Comparison of ENCODE assay signal across 8 cellular contexts in the genomic region with DNA sequence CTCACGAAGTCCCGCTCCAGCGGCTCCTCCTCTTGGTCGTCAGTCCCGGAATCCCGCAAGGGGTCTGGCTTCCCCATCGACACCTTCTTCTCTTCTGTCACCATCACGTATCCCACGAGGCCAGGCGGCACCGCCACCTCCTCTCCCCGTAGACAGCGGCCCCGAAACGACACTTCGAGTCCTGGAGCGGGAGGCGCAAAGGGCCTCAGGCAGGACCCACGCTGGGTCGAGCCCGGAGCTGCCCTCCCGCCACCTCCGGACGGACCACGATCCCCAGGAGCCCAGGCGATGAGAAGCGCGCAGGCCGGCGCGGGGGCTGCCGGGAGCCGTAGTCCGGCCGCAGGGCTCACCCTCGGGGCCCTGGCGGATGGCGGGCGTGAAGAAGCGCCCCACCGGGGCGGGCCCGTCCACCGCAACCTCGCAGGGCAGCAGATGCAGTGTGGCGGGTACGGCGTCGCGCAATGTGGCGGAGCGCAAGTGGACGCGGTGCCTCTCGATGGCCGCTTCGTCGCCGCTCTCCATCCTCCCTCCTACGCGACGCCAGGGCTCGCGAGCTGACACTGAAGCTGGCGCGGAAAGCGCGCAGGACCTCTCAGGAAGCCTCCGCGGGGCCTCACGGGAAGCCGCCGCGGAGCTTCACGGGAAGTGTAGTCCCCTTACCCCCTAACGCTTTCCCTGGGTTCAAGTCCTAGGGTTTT. TPM values are rescaled to one million over a fixed set of nuclear protein-coding genes. Genes with fewer than 3 reads are reported as not detected.
DNase-seq lines count a peak whose midpoint lies in the region; ATAC-seq and TF ChIP-seq lines count a peak whose summit lies in the region.

A gene (minus strand): TSS at position 562 of the 698 bp plus-strand sequence. CDS start 40 bp downstream, at position 522.

- peak; percentile 99 for TF ChIP-seq POLR2A in Raji (IDR thresholded peaks at IDR 0.05; ENCODE audit: insufficient read depth, low read depth, low read length)

- H3K9me3 ChIP-seq in DOHH2 (ENCODE audit: control insufficient read depth, insufficient read depth, low read length) (no peaks in the 10 kb centered on the region), neural cell (ENCODE audit: low read length) (no peaks in the 10 kb centered on the region)

- H3K9me3 Mint-ChIP-seq in stimulated activated naive CD8-positive, alpha-beta T cell treated with anti-CD3 and anti-CD28 coated beads, Interleukin-15, amount 100 ng/mL, for 72 hours, result no peaks in the 10 kb centered on the region

- H3F3A ChIP-seq in DOHH2 (ENCODE audit: control insufficient read depth, insufficient read depth) (peaks cover 7% of the 10 kb centered on the region; the same call in 1 of the 2 replicates), neural cell (ENCODE audit: insufficient read depth, low read length, poor library complexity, severe bottlenecking) (no peaks in the 10 kb centered on the region)

- H3K79me2 ChIP-seq in DOHH2 (ENCODE audit: control insufficient read depth, low read length), result peaks cover 33% of the 10 kb centered on the region
- H3K79me2 ChIP-seq in neural cell (replicated peaks; ENCODE audit: insufficient read depth, low read length), result peaks cover 2% of the 10 kb centered on the region

- TF ChIP-seq RAD21 in neural cell (conservative IDR thresholded peaks at IDR 0.05), result no peak

- peaks cover 39% of the 10 kb centered on the region for H3K4me1 Mint-ChIP-seq in stimulated activated naive CD8-positive, alpha-beta T cell treated with anti-CD3 and anti-CD28 coated beads, Interleukin-15, amount 100 ng/mL, for 72 hours

- no peaks in the 10 kb centered on the region for H3K27me3 Mint-ChIP-seq in stimulated activated naive CD8-positive, alpha-beta T cell treated with anti-CD3 and anti-CD28 coated beads, Interleukin-15, amount 100 ng/mL, for 72 hours

- H4K20me1 ChIP-seq in DOHH2 (ENCODE audit: control insufficient read depth, insufficient read depth, low read depth, low read length), result no peaks in the 10 kb centered on the region
- H4K20me1 ChIP-seq in neural cell (ENCODE audit: insufficient read depth), result no peaks in the 10 kb centered on the region

- H3K4me1 ChIP-seq in DOHH2 (ENCODE audit: control insufficient read depth, low read length), result peaks cover 20% of the 10 kb centered on the region

- H3K9ac ChIP-seq in neural cell (ENCODE audit: low read length), result peak within 1 kb of the TSS; percentile 72

- no peak for TF ChIP-seq CTCF in DOHH2 (IDR thresholded peaks at IDR 0.05; ENCODE audit: low read depth, low read length, poor library complexity, severe bottlenecking)
- no peak for TF ChIP-seq CTCF in fibroblast of villous mesenchyme (IDR thresholded peaks at IDR 0.05; ENCODE audit: insufficient read depth, low read depth, low read length)
- TF ChIP-seq CTCF in neural cell (IDR thresholded peaks at IDR 0.05; ENCODE audit: poor library complexity, severe bottlenecking), result no peak

- no peaks in the 10 kb centered on the region for H3K9me2 ChIP-seq in DOHH2 (replicated peaks; ENCODE audit: control insufficient read depth, low read length)
- H3K9me2 ChIP-seq in neural cell (ENCODE audit: insufficient read depth, low read length), result no peaks in the 10 kb centered on the region

- H2AFZ ChIP-seq in neural cell (ENCODE audit: low read depth, low read length), result peak within 1 kb of the TSS; percentile 27

- H3K27me3 ChIP-seq in DOHH2 (ENCODE audit: control insufficient read depth, low read length) (no peaks in the 10 kb centered on the region), neural cell (ENCODE audit: insufficient read depth, low read depth, low read length) (no peaks in the 10 kb centered on the region)

- peak within 1 kb of the TSS; percentile 94 to 97 for H3K27ac Mint-ChIP-seq in stimulated activated naive CD8-positive, alpha-beta T cell treated with anti-CD3 and anti-CD28 coated beads, Interleukin-15, amount 100 ng/mL, for 72 hours

- peak; percentile 36 for TF ChIP-seq EP300 in neural cell (conservative IDR thresholded peaks at IDR 0.05; ENCODE audit: poor library complexity, severe bottlenecking)

- peak; percentile 75 to 83 for DNase-seq in Kasumi-1 (lab: John Stamatoyannopoulos, UW)
- peak; percentile 91 for DNase-seq in activated effector memory CD4-positive, alpha-beta T cell treated with anti-CD3 and anti-CD28 coated beads, Interleukin-2, amount 50 U/mL, for 16 hours
- peak; percentile 82 for DNase-seq in fibroblast of villous mesenchyme (ENCODE audit: low read depth)
- peak; percentile 77 to 84 for DNase-seq in stimulated activated naive CD8-positive, alpha-beta T cell treated with anti-CD3 and anti-CD28 coated beads, Interleukin-15, amount 100 ng/mL, for 72 hours

- H3K27ac ChIP-seq in DOHH2 (ENCODE audit: low read depth, low read length) (peak within 1 kb of the TSS; percentile 59), neural cell (ENCODE audit: low read length) (peak within 1 kb of the TSS; percentile 66)

- peak; percentile 67 for ATAC-seq in GM21825 (IDR thresholded peaks at IDR 0.05; ENCODE audit: unreplicated experiment)
- ATAC-seq in stimulated activated naive CD8-positive, alpha-beta T cell treated with anti-CD3 and anti-CD28 coated beads, Interleukin-15, amount 100 ng/mL, for 72 hours, result peak; percentile 93

- H3K4me3 ChIP-seq in DOHH2 (ENCODE audit: low read length) (peak within 1 kb of the TSS; percentile 93), fibroblast of villous mesenchyme (ENCODE audit: low read depth, low read length) (peak within 1 kb of the TSS; percentile 81), neural cell (ENCODE audit: low read length) (peak within 1 kb of the TSS; percentile 97)

- H3K36me3 ChIP-seq in DOHH2 (ENCODE audit: control insufficient read depth, low read length), result peaks cover 48% of the 10 kb centered on the region
- H3K36me3 ChIP-seq in neural cell (ENCODE audit: insufficient read depth, low read length), result peaks cover 11% of the 10 kb centered on the region

- H3K4me3 Mint-ChIP-seq in stimulated activated naive CD8-positive, alpha-beta T cell treated with anti-CD3 and anti-CD28 coated beads, Interleukin-15, amount 100 ng/mL, for 72 hours, result peak within 1 kb of the TSS; percentile 97 to 99

- H3K4me2 ChIP-seq in DOHH2 (ENCODE audit: low read length) (peak within 1 kb of the TSS; percentile 84), neural cell (ENCODE audit: low read length) (peak within 1 kb of the TSS; percentile 77)

TF ChIP-seq in neural cell, 6 proteins besides CTCF, POLR2A, EP300 and RAD21:
- peak; percentile 91 for TF ChIP-seq POLR2AphosphoS5 (IDR thresholded peaks at IDR 0.05)
- peak; percentile 75 for TF ChIP-seq TAF1 (IDR thresholded peaks at IDR 0.05; ENCODE audit: low read depth)
- TF ChIP-seq MXI1 (conservative IDR thresholded peaks at IDR 0.05; ENCODE audit: poor library complexity, severe bottlenecking), result peak; percentile 93
- no peak for TF ChIP-seq SMC3 (conservative IDR thresholded peaks at IDR 0.05; ENCODE audit: poor library complexity)
- TF ChIP-seq EZH2 (IDR thresholded peaks at IDR 0.05; ENCODE audit: borderline replicate concordance, insufficient read depth, low read length, poor library complexity, severe bottlenecking), result no peak
- TF ChIP-seq, protein P1, sequence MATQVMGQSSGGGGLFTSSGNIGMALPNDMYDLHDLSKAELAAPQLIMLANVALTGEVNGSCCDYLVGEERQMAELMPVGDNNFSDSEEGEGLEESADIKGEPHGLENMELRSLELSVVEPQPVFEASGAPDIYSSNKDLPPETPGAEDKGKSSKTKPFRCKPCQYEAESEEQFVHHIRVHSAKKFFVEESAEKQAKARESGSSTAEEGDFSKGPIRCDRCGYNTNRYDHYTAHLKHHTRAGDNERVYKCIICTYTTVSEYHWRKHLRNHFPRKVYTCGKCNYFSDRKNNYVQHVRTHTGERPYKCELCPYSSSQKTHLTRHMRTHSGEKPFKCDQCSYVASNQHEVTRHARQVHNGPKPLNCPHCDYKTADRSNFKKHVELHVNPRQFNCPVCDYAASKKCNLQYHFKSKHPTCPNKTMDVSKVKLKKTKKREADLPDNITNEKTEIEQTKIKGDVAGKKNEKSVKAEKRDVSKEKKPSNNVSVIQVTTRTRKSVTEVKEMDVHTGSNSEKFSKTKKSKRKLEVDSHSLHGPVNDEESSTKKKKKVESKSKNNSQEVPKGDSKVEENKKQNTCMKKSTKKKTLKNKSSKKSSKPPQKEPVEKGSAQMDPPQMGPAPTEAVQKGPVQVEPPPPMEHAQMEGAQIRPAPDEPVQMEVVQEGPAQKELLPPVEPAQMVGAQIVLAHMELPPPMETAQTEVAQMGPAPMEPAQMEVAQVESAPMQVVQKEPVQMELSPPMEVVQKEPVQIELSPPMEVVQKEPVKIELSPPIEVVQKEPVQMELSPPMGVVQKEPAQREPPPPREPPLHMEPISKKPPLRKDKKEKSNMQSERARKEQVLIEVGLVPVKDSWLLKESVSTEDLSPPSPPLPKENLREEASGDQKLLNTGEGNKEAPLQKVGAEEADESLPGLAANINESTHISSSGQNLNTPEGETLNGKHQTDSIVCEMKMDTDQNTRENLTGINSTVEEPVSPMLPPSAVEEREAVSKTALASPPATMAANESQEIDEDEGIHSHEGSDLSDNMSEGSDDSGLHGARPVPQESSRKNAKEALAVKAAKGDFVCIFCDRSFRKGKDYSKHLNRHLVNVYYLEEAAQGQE (IDR thresholded peaks at IDR 0.05; ENCODE audit: borderline replicate concordance), result peak; percentile 59
TF ChIP-seq in neural cell: peak in this region for 4.

RNA-seq across cellular contexts. Expression of the gene that starts here (rescaled TPM):
- total RNA-seq in fibroblast of villous mesenchyme, result 41.5 and 44.1 TPM in 2 replicates
- polyA plus RNA-seq in neural cell, result 38.4 and 43.8 TPM in 2 replicates
- 9.5 and 15.8 TPM in 2 replicates for polyA minus RNA-seq in neural cell

Comparison
In these comparisons a context has a peak if more than half of its experiments do, and no peak if none do; other contexts are left out.
1. Peak in every context shown above with its lines: DNase-seq, ATAC-seq, H3K4me3 ChIP-seq and H3K27ac ChIP-seq.